In the genomic region with DNA sequence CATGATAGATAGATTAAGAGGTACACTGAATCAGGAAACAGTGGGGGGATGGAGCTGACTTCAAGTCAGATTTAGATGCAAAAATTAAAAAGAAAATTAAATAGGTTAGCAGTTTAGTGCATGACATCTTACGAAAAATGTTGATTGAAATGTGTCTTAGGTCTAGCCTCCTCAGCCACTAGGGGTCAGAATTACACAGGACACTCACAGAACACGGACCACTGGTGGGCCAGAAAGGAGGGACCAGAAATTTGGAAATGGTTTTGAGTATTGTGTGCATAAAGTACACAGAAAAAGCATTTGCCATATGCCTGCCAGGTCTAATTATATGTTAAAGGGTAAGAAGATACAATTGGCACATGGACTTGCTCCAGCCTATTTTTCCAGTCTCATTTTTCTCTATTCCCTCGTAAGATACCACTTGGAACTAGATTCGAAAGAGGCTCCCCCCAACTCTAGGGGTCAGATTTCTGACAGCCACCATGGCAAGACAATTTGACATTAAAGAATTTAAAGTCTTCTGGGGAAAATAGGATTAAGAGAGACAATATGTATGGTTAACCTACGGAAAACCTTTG, we compare ENCODE assay signal across 8 cellular contexts.
DNase-seq lines count a peak whose midpoint lies in the region; TF ChIP-seq lines count a peak whose summit lies in the region.

No MANE protein-coding gene starts in this region.

- no peaks in the 10 kb centered on the region for H3K36me3 ChIP-seq in OCI-LY3 (replicated peaks; ENCODE audit: low read depth, low read length)

- H3K27ac Mint-ChIP-seq in nephron progenitor cell = no peak overlapping the region

- H3K4me3 Mint-ChIP-seq in nephron progenitor cell = no peak overlapping the region

- no peaks in the 10 kb centered on the region for H3K27me3 ChIP-seq in OCI-LY3 (ENCODE audit: low read depth, low read length)

- H3K36me3 Mint-ChIP-seq in nephron progenitor cell (ENCODE audit: low read depth) = no peaks in the 10 kb centered on the region

- no peak overlapping the region for H3K27ac ChIP-seq in OCI-LY3 (ENCODE audit: low read length)

- TF ChIP-seq CTCF in OCI-LY3 (IDR thresholded peaks at IDR 0.05; ENCODE audit: low read depth, low read length) = peak; percentile 100
- TF ChIP-seq CTCF in epithelial cell of esophagus (IDR thresholded peaks at IDR 0.05; ENCODE audit: insufficient read depth, low read depth, low read length, missing control alignments) = peak; percentile 82
- peak; percentile 76 for TF ChIP-seq CTCF in nephron progenitor cell (IDR thresholded peaks at IDR 0.05)

- no peak overlapping the region for H3K9ac ChIP-seq in OCI-LY3 (ENCODE audit: low read length)

- no peaks in the 10 kb centered on the region for H3K79me2 ChIP-seq in OCI-LY3 (ENCODE audit: low read length)

- DNase-seq in SKM-1 treated with dmso at 0.1 percent for 144 hours (lab: John Stamatoyannopoulos, UW; ENCODE audit: unreplicated experiment) (peak; percentile 15), SKM-1 (lab: John Stamatoyannopoulos, UW; ENCODE audit: unreplicated experiment) (no peak), HT-29 (ENCODE audit: low spot score) (peak; percentile 34), epithelial cell of esophagus (ENCODE audit: low read depth) (peak; percentile 53), nephron progenitor cell (peak; percentile 45), middle frontal gyrus (ENCODE audit: extremely low spot score, low spot score) (no peak)
- no peak for DNase-seq in activated naive CD4-positive, alpha-beta T cell (lab: John Stamatoyannopoulos, UW)

- H3K4me2 ChIP-seq in OCI-LY3 (ENCODE audit: low read length) = peak overlapping the region; percentile 53

- peak overlapping the region; percentile 7; the same call in 1 of the 2 replicates for H2AFZ ChIP-seq in OCI-LY3 (ENCODE audit: low read depth, low read length)

- peaks cover 21% of the 10 kb centered on the region for H3K4me1 ChIP-seq in OCI-LY3 (ENCODE audit: low read length)

- no peaks in the 10 kb centered on the region for H3K9me3 ChIP-seq in OCI-LY3 (ENCODE audit: insufficient read depth, low read length)

- no peaks in the 10 kb centered on the region for H3K27me3 Mint-ChIP-seq in nephron progenitor cell (ENCODE audit: low read depth, poor library complexity)

- no peaks in the 10 kb centered on the region for H3K9me3 Mint-ChIP-seq in nephron progenitor cell

- H3K4me1 Mint-ChIP-seq in nephron progenitor cell = peaks cover 5% of the 10 kb centered on the region

- H3K4me3 ChIP-seq in OCI-LY3 (ENCODE audit: low read length) (peak overlapping the region; percentile 29), epithelial cell of esophagus (ENCODE audit: low read length) (no peak overlapping the region)

- no peaks in the 10 kb centered on the region for H4K20me1 ChIP-seq in OCI-LY3 (ENCODE audit: insufficient read depth, low read length)

Comparison
In these comparisons a context has a peak if more than half of its experiments do, and no peak if none do; other contexts are left out.
1. DNase-seq: peak in SKM-1 treated with dmso at 0.1 percent for 144 hours (single experiment), HT-29 (single experiment), epithelial cell of esophagus (single experiment) and nephron progenitor cell (single experiment); none in SKM-1 (single experiment), middle frontal gyrus (single experiment) and activated naive CD4-positive, alpha-beta T cell (0 of 4).
2. Peak in every context shown above with its lines, with median percentiles within 50 percentile points of each other: CTCF ChIP-seq.